In the genomic region with DNA sequence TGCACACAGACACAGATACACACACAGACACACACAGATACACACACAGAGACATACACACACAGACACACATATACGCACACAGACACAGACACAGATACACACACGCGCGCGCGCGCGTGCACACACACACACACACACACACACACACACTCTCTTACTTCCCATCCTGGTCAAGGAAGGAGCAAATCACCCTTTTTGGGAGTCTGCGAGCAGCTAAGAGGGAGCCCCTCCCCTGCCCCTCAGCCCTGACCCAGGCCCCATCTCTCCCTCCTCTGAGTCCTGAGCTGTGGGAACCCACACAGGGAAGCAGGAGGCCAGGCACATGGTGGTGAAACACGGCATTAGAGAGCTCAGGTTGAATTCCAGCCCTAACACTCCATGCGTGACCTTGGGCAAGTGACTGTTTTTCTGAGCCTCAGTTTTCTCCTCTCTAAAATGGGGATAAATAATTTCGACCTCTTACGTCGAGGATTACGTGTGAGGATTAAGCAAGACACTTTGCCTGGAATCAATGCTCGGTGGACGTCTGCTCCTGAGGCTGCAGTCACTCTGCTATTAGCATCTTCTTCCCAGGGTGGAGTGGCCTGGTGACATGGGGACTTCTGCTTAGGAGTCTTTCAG, we compare ENCODE assay signal across 1 cellular context.
TF ChIP-seq lines count a peak whose summit lies in the region.

No MANE protein-coding gene starts in this region.

TF ChIP-seq in GM12878, 131 proteins besides CTCF, POLR2A, EP300 and RAD21:
- peak; percentile 91 for TF ChIP-seq HDGF (IDR thresholded peaks at IDR 0.05)
